10 cellular contexts compared by ENCODE assay signal in genomic region chr3:99896482-99896881, GRCh38.
DNase-seq lines count a peak whose midpoint lies in the region; ATAC-seq and TF ChIP-seq lines count a peak whose summit lies in the region.
"Had no signal": no experiment of that assay in that cellular context is flagged by ENCODE, and none has a peak within 500 bp of the region (broad histone marks: within the 10 kb centered on the region; RNA-seq: fewer than 3 reads in every experiment).

No MANE protein-coding gene starts in this region.

- CTCF ChIA-PET in HEK293T (lab: Yijun Ruan, JAX) = no interaction called here

- TF ChIP-seq CTCF in GM23338 (conservative IDR thresholded peaks at IDR 0.05; ENCODE audit: low read depth in 2 of 2) = no peak
- no peak for TF ChIP-seq CTCF in brain microvascular endothelial cell (IDR thresholded peaks at IDR 0.05; ENCODE audit: low read depth, low read length, missing control alignments)
- no peak for TF ChIP-seq CTCF in osteocyte (IDR thresholded peaks at IDR 0.05)

- ATAC-seq in GM23338 (no peak; the same call in 2 of the 3 replicates), HG03571 (IDR thresholded peaks at IDR 0.05; ENCODE audit: unreplicated experiment) (no peak)
- ATAC-seq: activated T-cell treated with anti-CD3 and anti-CD28 coated beads, Interleukin-2, amount 50 U/mL, for 4 hours had no signal

- peaks cover 36% of the 10 kb centered on the region for H3K4me1 ChIP-seq in GM23338 (ENCODE audit: insufficient read depth)

- in situ Hi-C loops in brain microvascular endothelial cell (cut with HindIII; ENCODE audit: low pct_ligation_motif_present, low sequenced_read_pairs) = no loop called here

- no peaks in the 10 kb centered on the region for H4K20me1 ChIP-seq in GM23338 (replicated peaks; ENCODE audit: insufficient read depth)

- H3K4me1 Mint-ChIP-seq in GM23338 (peaks cover 33% of the 10 kb centered on the region), osteocyte (ENCODE audit: unreplicated experiment) (peaks cover 26% of the 10 kb centered on the region)

- H3K4me3 Mint-ChIP-seq in GM23338 (peak overlapping the region; percentile 44; the same call in 1 of the 3 replicates), osteocyte (ENCODE audit: unreplicated experiment) (peak overlapping the region; percentile 5)
- H3K4me3 Mint-ChIP-seq: activated T-cell treated with anti-CD3 and anti-CD28 coated beads, Interleukin-2, amount 50 U/mL, for 4 hours had no signal

- peak overlapping the region; percentile 88 for H3K27ac Mint-ChIP-seq in GM23338
- peak overlapping the region; percentile 97 for H3K27ac Mint-ChIP-seq in osteocyte (ENCODE audit: unreplicated experiment)

- H3F3A ChIP-seq in GM23338 (replicated peaks; ENCODE audit: low read depth) = no peaks in the 10 kb centered on the region

- peak overlapping the region; percentile 61; the same call in 1 of the 2 replicates for H3K27ac ChIP-seq in GM23338 (ENCODE audit: low read depth)
- peak overlapping the region; percentile 74 for H3K27ac ChIP-seq in brain microvascular endothelial cell
- H3K27ac ChIP-seq: left ventricle myocardium inferior had no signal

- H3K9me3 Mint-ChIP-seq in GM23338 = no peaks in the 10 kb centered on the region
- peaks cover 6% of the 10 kb centered on the region for H3K9me3 Mint-ChIP-seq in osteocyte (ENCODE audit: unreplicated experiment)
- H3K9me3 Mint-ChIP-seq: activated T-cell treated with anti-CD3 and anti-CD28 coated beads, Interleukin-2, amount 50 U/mL, for 4 hours had no signal

- peaks cover 16% of the 10 kb centered on the region for H3K79me2 ChIP-seq in GM23338 (replicated peaks; ENCODE audit: insufficient read depth)

- H3K4me3 ChIP-seq in GM23338 (no peak overlapping the region), brain microvascular endothelial cell (ENCODE audit: low read depth, low read length) (no peak overlapping the region)
- H3K4me3 ChIP-seq: left ventricle myocardium inferior, upper lobe of right lung had no signal

- H3K27me3 ChIP-seq in GM23338 (ENCODE audit: insufficient read depth) = no peaks in the 10 kb centered on the region
- no peaks in the 10 kb centered on the region for H3K27me3 ChIP-seq in brain microvascular endothelial cell (replicated peaks)
- H3K27me3 ChIP-seq: upper lobe of right lung had no signal

- H3K36me3 ChIP-seq in GM23338 (ENCODE audit: insufficient read depth) (no peaks in the 10 kb centered on the region), brain microvascular endothelial cell (replicated peaks) (no peaks in the 10 kb centered on the region)
- H3K36me3 ChIP-seq: left ventricle myocardium inferior, upper lobe of right lung had no signal

- DNase-seq in GM23338 (ENCODE audit: low spot score) (peak; percentile 83), NCI-H1105 treated with DMSO at 0.1 percent for 48 hours (lab: John Stamatoyannopoulos, UW) (peak; percentile 64), brain microvascular endothelial cell (no peak), osteocyte (ENCODE audit: extremely low spot score, unreplicated experiment) (no peak), HEK293T (ENCODE audit: extremely low spot score) (no peak), dedifferentiated amniotic fluid mesenchymal stem cell (ENCODE audit: extremely low spot score) (no peak)
- DNase-seq: activated T-cell treated with anti-CD3 and anti-CD28 coated beads, Interleukin-2, amount 50 U/mL, for 4 hours; left ventricle myocardium inferior; upper lobe of right lung had no signal

- H3K9me2 ChIP-seq in GM23338 (ENCODE audit: insufficient read depth) = no peaks in the 10 kb centered on the region

- H3K27me3 Mint-ChIP-seq in GM23338 (ENCODE audit: insufficient read depth, low read depth, poor library complexity) = no peaks in the 10 kb centered on the region
- no peaks in the 10 kb centered on the region for H3K27me3 Mint-ChIP-seq in osteocyte (ENCODE audit: unreplicated experiment)

- H3K4me2 ChIP-seq in GM23338 = peak overlapping the region; percentile 25; the same call in 1 of the 2 replicates

- H3K36me3 Mint-ChIP-seq in GM23338 (ENCODE audit: low read depth) = no peaks in the 10 kb centered on the region
- no peaks in the 10 kb centered on the region for H3K36me3 Mint-ChIP-seq in osteocyte (ENCODE audit: unreplicated experiment)

- POLR2A ChIA-PET in HEK293T (lab: Yijun Ruan, JAX) = no interaction called here

- no peak overlapping the region for H2AFZ ChIP-seq in GM23338

TF ChIP-seq in GM23338, 12 proteins besides CTCF, POLR2A, EP300 and RAD21:
- no peak for TF ChIP-seq ZNF331 (CRISPR knock-in tag; IDR thresholded peaks at IDR 0.05; ENCODE audit: low read depth)
- TF ChIP-seq NANOG (IDR thresholded peaks at IDR 0.05; ENCODE audit: borderline replicate concordance) = peak; percentile 95

TF ChIP-seq in HEK293T, 16 proteins besides CTCF, POLR2A, EP300 and RAD21:
- no peak for TF ChIP-seq CTBP1 (IDR thresholded peaks at IDR 0.05; ENCODE audit: borderline replicate concordance)
- no peak for TF ChIP-seq BHLHE40 (IDR thresholded peaks at IDR 0.05; ENCODE audit: borderline replicate concordance)
- TF ChIP-seq FOXK2 (IDR thresholded peaks at IDR 0.05) = no peak
- TF ChIP-seq NFRKB (IDR thresholded peaks at IDR 0.05) = no peak
- no peak for TF ChIP-seq ARNT (IDR thresholded peaks at IDR 0.05)
- TF ChIP-seq LEF1 (IDR thresholded peaks at IDR 0.05; ENCODE audit: borderline replicate concordance) = no peak
- TF ChIP-seq ZNF384 (IDR thresholded peaks at IDR 0.05) = no peak
- no peak for TF ChIP-seq FOXA1 (IDR thresholded peaks at IDR 0.05)
- TF ChIP-seq ELF4 (IDR thresholded peaks at IDR 0.05) = no peak
- no peak for TF ChIP-seq PKNOX1 (IDR thresholded peaks at IDR 0.05)
- TF ChIP-seq SP1 (IDR thresholded peaks at IDR 0.05) = no peak
- TF ChIP-seq TARDBP (IDR thresholded peaks at IDR 0.05) = no peak
- TF ChIP-seq FOXM1 (IDR thresholded peaks at IDR 0.05; ENCODE audit: borderline replicate concordance) = no peak
- TF ChIP-seq L3MBTL2 (conservative IDR thresholded peaks at IDR 0.05) = no peak
- no peak for TF ChIP-seq SUZ12 (IDR thresholded peaks at IDR 0.05)
- no peak for TF ChIP-seq HDGF (IDR thresholded peaks at IDR 0.05; ENCODE audit: borderline replicate concordance)

Comparison
In these comparisons a context has a peak if more than half of its experiments do, and no peak if none do; other contexts are left out.
1. DNase-seq: peak in GM23338 (single experiment) and NCI-H1105 treated with DMSO at 0.1 percent for 48 hours (single experiment); none in brain microvascular endothelial cell (single experiment), osteocyte (single experiment), HEK293T (single experiment) and dedifferentiated amniotic fluid mesenchymal stem cell (single experiment).